Comparison of ENCODE assay signal across 10 cellular contexts in genomic region chr1:23013657-23014056, GRCh38. TPM values are rescaled to one million over a fixed set of nuclear protein-coding genes. Genes with fewer than 3 reads are reported as not detected.
DNase-seq lines count a peak whose midpoint lies in the region; ATAC-seq and TF ChIP-seq lines count a peak whose summit lies in the region.
"Had no signal": no experiment of that assay in that cellular context is flagged by ENCODE, and none has a peak within 500 bp of the region (broad histone marks: within the 10 kb centered on the region; RNA-seq: fewer than 3 reads in every experiment).

No MANE protein-coding gene starts in this region.

- H3K4me3 ChIP-seq in OCI-LY7 (ENCODE audit: low read depth, low read length, poor library complexity, severe bottlenecking) = no peak overlapping the region
- no peak overlapping the region for H3K4me3 ChIP-seq in kidney epithelial cell (ENCODE audit: low read depth, low read length)

- BruUV-seq in OCI-LY7 (replicated peaks; lab: Mats Ljungman, UMichigan) = no TSS peak

- H3K27me3 ChIP-seq in kidney epithelial cell (ENCODE audit: control insufficient read depth, insufficient read depth, low read length) = no peaks in the 10 kb centered on the region

- no peak for ATAC-seq in GM18498 (IDR thresholded peaks at IDR 0.05; ENCODE audit: unreplicated experiment)
- no peak for ATAC-seq in GM19455 (IDR thresholded peaks at IDR 0.05; ENCODE audit: unreplicated experiment)

- H3K4me2 ChIP-seq in OCI-LY7 (ENCODE audit: low read length) = no peak overlapping the region

- POLR2A ChIA-PET in OCI-LY7 (lab: Charles Lee) = interaction anchor here (1.6 kb wide), 1 partner anchor 46 kb away, joined by 3 read pairs; no protein-coding TSS in a partner anchor

- CTCF ChIA-PET in OCI-LY7 (lab: Charles Lee; ENCODE audit: unreplicated experiment) = no interaction called here

- H3K9me2 ChIP-seq in OCI-LY7 (ENCODE audit: insufficient read depth, low read length) = no peaks in the 10 kb centered on the region

- H3K79me2 ChIP-seq in OCI-LY7 (ENCODE audit: insufficient read depth, low read depth, low read length) = no peaks in the 10 kb centered on the region

- no peaks in the 10 kb centered on the region for H3K9me3 ChIP-seq in OCI-LY7 (ENCODE audit: low read length)

- DNase-seq in ELF-1 (ENCODE audit: low read depth, low spot score) (peak; percentile 35), NCI-H146 treated with DMSO at 0.1 percent for 48 hours (lab: John Stamatoyannopoulos, UW; ENCODE audit: unreplicated experiment) (peak; percentile 79), OCI-LY7 (ENCODE audit: low spot score) (peak; percentile 43), kidney epithelial cell (ENCODE audit: low read depth) (peak; percentile 82), Kasumi-1 (lab: John Stamatoyannopoulos, UW) (no peak)
- DNase-seq in stimulated activated CD4-positive, alpha-beta T cell treated with anti-CD3 and anti-CD28 coated beads, Interleukin-2, amount 100 ng/mL, for 48 hours = no peak
- DNase-seq: activated naive CD4-positive, alpha-beta T cell treated with anti-CD3 and anti-CD28 coated beads, Interleukin-2, amount 50 U/mL, for 16 hours had no signal

- intact Hi-C loops in OCI-LY7 (cut with micrococcal nuclease; ENCODE audit: unreplicated experiment) = loop anchor here (10.0 kb wide), 1 partner anchor 559 kb away; the partner anchor contains the start of gene ZBTB40

- H2AFZ ChIP-seq in OCI-LY7 (ENCODE audit: low read length) = no peak overlapping the region

- H4K20me1 ChIP-seq in OCI-LY7 (ENCODE audit: insufficient read depth, low read length) = no peaks in the 10 kb centered on the region

- TF ChIP-seq CTCF in OCI-LY7 (conservative IDR thresholded peaks at IDR 0.05; ENCODE audit: low read length) (no peak), kidney epithelial cell (IDR thresholded peaks at IDR 0.05; ENCODE audit: insufficient read depth, low read length, poor library complexity, severe bottlenecking) (no peak)

- H3K36me3 ChIP-seq in OCI-LY7 (ENCODE audit: insufficient read depth, low read length) (no peaks in the 10 kb centered on the region), kidney epithelial cell (ENCODE audit: control insufficient read depth, insufficient read depth, low read length) (no peaks in the 10 kb centered on the region)

- H3K27ac ChIP-seq in OCI-LY7 (ENCODE audit: low read depth, low read length, poor library complexity, severe bottlenecking) = no peak overlapping the region

- H3K4me1 ChIP-seq in OCI-LY7 (ENCODE audit: insufficient read depth, low read length, poor library complexity, severe bottlenecking) = peaks cover 36% of the 10 kb centered on the region

RNA-seq across cellular contexts. Expression of gene TEX46, which starts 2.0 kb away (rescaled TPM):
- total RNA-seq in OCI-LY7 (2014; rRNA removed; shearing (Covaris generic)) = 0.60 TPM in 1 of 2 replicates, not detected in the other
- total RNA-seq in OCI-LY7 (2022) (not detected in 2 replicates), kidney epithelial cell (not detected in 2 replicates)
- total RNA-seq: myocyte had no signal

RNA-seq across cellular contexts. Expression of gene KDM1A, which starts 5.6 kb away (rescaled TPM):
- 95.5 and 107 TPM in 2 replicates for total RNA-seq in OCI-LY7 (2014; rRNA removed; shearing (Covaris generic))
- total RNA-seq in OCI-LY7 (2022) (88.8 and 99.1 TPM in 2 replicates), kidney epithelial cell (111 and 122 TPM in 2 replicates)

RNA-seq across cellular contexts. Expression of gene LACTBL1, which starts 41.0 kb away (rescaled TPM):
- total RNA-seq in OCI-LY7 (2014; rRNA removed; shearing (Covaris generic)) = not detected in 2 replicates
- total RNA-seq in OCI-LY7 (2022) (not detected in 2 replicates), kidney epithelial cell (not detected in 2 replicates)
- total RNA-seq: myocyte had no signal

Comparison
In these comparisons a context has a peak if more than half of its experiments do, and no peak if none do; other contexts are left out.
1. DNase-seq: peak in ELF-1 (single experiment), NCI-H146 treated with DMSO at 0.1 percent for 48 hours (single experiment), OCI-LY7 (single experiment) and kidney epithelial cell (single experiment); none in Kasumi-1 (0 of 2) and stimulated activated CD4-positive, alpha-beta T cell treated with anti-CD3 and anti-CD28 coated beads, Interleukin-2, amount 100 ng/mL, for 48 hours (0 of 2).